ENCODE assay signal across 18 cellular contexts in the genomic region with DNA sequence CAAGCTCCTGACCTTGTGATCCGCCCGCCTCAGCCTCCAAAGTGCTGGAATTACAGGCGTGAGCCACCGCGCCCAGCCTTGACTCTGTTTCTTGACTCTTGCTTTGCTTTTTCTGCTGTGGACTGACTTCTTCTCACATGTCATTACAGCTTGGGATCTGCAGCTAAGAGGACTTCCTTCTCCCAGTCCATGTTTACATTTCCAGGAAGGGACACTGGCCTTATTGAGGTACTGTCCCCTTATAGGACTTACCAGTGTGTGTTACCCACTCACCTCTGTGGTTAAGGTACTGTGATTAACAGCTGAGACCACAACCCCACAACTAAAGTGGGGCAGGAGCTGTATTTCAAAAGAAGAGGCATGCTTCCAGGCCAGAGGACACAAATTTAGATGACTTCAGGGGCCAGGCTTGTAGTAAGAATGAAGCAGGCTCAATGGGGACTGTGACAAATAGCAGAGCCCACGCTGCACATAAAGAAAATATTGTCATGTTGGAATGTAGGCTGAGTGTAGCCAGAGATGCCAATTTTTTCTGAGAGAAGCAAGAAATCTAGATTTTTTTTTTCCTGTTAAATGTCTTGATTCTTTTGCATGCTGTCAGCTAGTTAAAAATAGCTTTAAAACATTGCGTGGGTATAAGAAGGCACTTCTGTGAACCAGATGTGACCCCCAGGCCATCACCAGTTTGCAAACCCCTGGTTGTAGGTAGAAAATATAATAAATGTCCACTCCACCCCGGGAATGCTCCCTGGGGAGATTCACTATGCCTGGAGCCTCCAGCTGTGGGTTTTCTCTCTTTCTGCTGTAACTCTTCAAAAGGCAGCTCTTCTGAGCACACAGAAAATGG.
DNase-seq lines count a peak whose midpoint lies in the region; ATAC-seq, FAIRE-seq and TF ChIP-seq lines count a peak whose summit lies in the region.
"Had no signal": no experiment of that assay in that cellular context is flagged by ENCODE, and none has a peak within 500 bp of the region (broad histone marks: within the 10 kb centered on the region; RNA-seq: fewer than 3 reads in every experiment).

No MANE protein-coding gene starts in this region.

- intact Hi-C loops in HepG2 (cut with micrococcal nuclease; ENCODE audit: unreplicated experiment), result no loop called here
- intact Hi-C loops in right lobe of liver (cut with DNase I), result no loop called here

- POLR2A ChIA-PET in HepG2 (lab: Yijun Ruan, JAX), result no interaction called here

- peaks cover 2% of the 10 kb centered on the region for H3K27me3 Mint-ChIP-seq in neural crest cell (ENCODE audit: low read depth)
- H3K27me3 Mint-ChIP-seq: activated CD8-positive, alpha-beta T cell treated with anti-CD3 and anti-CD28 coated beads for 36 hours had no signal

- WGBS in HepG2 (ENCODE audit: low lambda C conversion rate), result 94% methylated on average over 8 of the region's 8 CpGs
- 70% methylated on average over 5 of the region's 8 CpGs for WGBS in right lobe of liver (ENCODE audit: insufficient coverage, low coverage, low lambda C conversion rate, missing lambda C conversion rate)

- H3K79me2 ChIP-seq in HepG2 (ENCODE audit: insufficient read depth, low read length), result no peaks in the 10 kb centered on the region

- TF ChIP-seq EP300 in HepG2 (IDR thresholded peaks at IDR 0.05; ENCODE audit: low read depth in 2 of 2, low read length in 2 of 2) (no peak), HepG2 (CRISPR knock-in tag; IDR thresholded peaks at IDR 0.05; ENCODE audit: borderline replicate concordance) (no peak)

- CTCF ChIA-PET in HepG2 (lab: Yijun Ruan, JAX; ENCODE audit: low intra/inter-chr PET ratio, low total read pairs), result no interaction called here

- peak overlapping the region; percentile 77 for H3K9ac ChIP-seq in HepG2 (ENCODE audit: insufficient read depth, low read depth, low read length)

- peak overlapping the region; percentile 76 for H3K27ac Mint-ChIP-seq in neural crest cell (ENCODE audit: unreplicated experiment)
- H3K27ac Mint-ChIP-seq: activated CD8-positive, alpha-beta T cell treated with anti-CD3 and anti-CD28 coated beads for 36 hours; activated T-helper 2 cell treated with anti-CD3 and anti-CD28 coated beads, Interferon-gamma antibody, Interleukin-2, Interleukin-4, amounts not matched to agents 10 μg/mL and 5 μg/mL and 100 μg/mL, durations not matched to agents 14 hours and 24 hours and 36 hours had no signal

- peaks cover 58% of the 10 kb centered on the region for H3K4me1 ChIP-seq in HepG2 (ENCODE audit: insufficient read depth, low read length)
- peaks cover 0 to 5% (median 2%) of the 10 kb centered on the region in 4 donors for H3K4me1 ChIP-seq in right lobe of liver

- no peak for TF ChIP-seq POLR2A in HepG2 (IDR thresholded peaks at IDR 0.05; ENCODE audit: insufficient read depth in 1 of 2, low read depth in 2 of 2, low read length in 2 of 2)
- TF ChIP-seq POLR2A in right lobe of liver (IDR thresholded peaks at IDR 0.05), result no peak

- no TSS peak for BruUV-seq in HepG2 (replicated peaks; lab: Mats Ljungman, UMichigan)

- in situ Hi-C loops in HepG2 (cut with HindIII; ENCODE audit: extremely low pct_ligation_motif_present, low pct_unique_long_range_greater_than_20kb), result no loop called here

- H3K4me1 Mint-ChIP-seq in neural crest cell, result peaks cover 6% of the 10 kb centered on the region

- no peaks in the 10 kb centered on the region for H3K36me3 ChIP-seq in HepG2 (replicated peaks in 1 of 2; ENCODE audit: control insufficient read depth in 1 of 2, insufficient read depth in 2 of 2, low read length in 2 of 2)
- no peaks in the 10 kb centered on the region for H3K36me3 ChIP-seq in right lobe of liver
- H3K36me3 ChIP-seq: suprapubic skin had no signal

- H3K27ac ChIP-seq in HepG2 (ENCODE audit: extremely low read length, insufficient read depth, low read length) (peak overlapping the region; percentile 96), right lobe of liver (no peak overlapping the region)
- H3K27ac ChIP-seq: suprapubic skin had no signal

- H2AFZ ChIP-seq in HepG2 (ENCODE audit: low read length), result no peak overlapping the region

- TF ChIP-seq CTCF in HepG2 (CRISPR knock-in tag; IDR thresholded peaks at IDR 0.05) (no peak), right lobe of liver (IDR thresholded peaks at IDR 0.05) (no peak), neural crest cell (conservative IDR thresholded peaks at IDR 0.05) (no peak)

- H3K9me3 ChIP-seq in HepG2 (ENCODE audit: low read length) (no peaks in the 10 kb centered on the region), right lobe of liver (no peaks in the 10 kb centered on the region)
- H3K9me3 ChIP-seq: suprapubic skin had no signal

- no peak for ATAC-seq in HepG2
- no peak for ATAC-seq in right lobe of liver
- no peak for ATAC-seq in GM19455 (IDR thresholded peaks at IDR 0.05; ENCODE audit: unreplicated experiment)
- no peak for ATAC-seq in GM21381 (IDR thresholded peaks at IDR 0.05; ENCODE audit: unreplicated experiment)
- ATAC-seq: activated CD8-positive, alpha-beta T cell treated with anti-CD3 and anti-CD28 coated beads for 36 hours had no signal

- TF ChIP-seq RAD21 in HepG2 (CRISPR knock-in tag; IDR thresholded peaks at IDR 0.05), result no peak

- H3K27me3 ChIP-seq in HepG2 (ENCODE audit: control insufficient read depth in 1 of 2, insufficient read depth in 2 of 2, low read length in 2 of 2) (no peaks in the 10 kb centered on the region), right lobe of liver (no peaks in the 10 kb centered on the region)
- H3K27me3 ChIP-seq: suprapubic skin had no signal

- H3K4me3 ChIP-seq in HepG2 (replicated peaks in 1 of 3; ENCODE audit: insufficient read depth in 1 of 3, low read depth in 2 of 3, low read length in 3 of 3) (no peak overlapping the region), right lobe of liver (no peak overlapping the region)
- H3K4me3 ChIP-seq: suprapubic skin had no signal

- H3K4me2 ChIP-seq in HepG2 (ENCODE audit: low read depth, low read length), result peak overlapping the region; percentile 89

- H3K9me3 Mint-ChIP-seq in neural crest cell, result peaks cover 2% of the 10 kb centered on the region

- no peaks in the 10 kb centered on the region for H3K36me3 Mint-ChIP-seq in neural crest cell (ENCODE audit: low read depth)

- FAIRE-seq in HepG2 (lab: Jason Lieb, UNC) (no peak), endometrium (lab: Jason Lieb, UNC) (peak; percentile 43)
- FAIRE-seq: G401.6, islet of Langerhans had no signal

- no peak for DNase-seq in HepG2 (ENCODE audit: low spot score)
- no peak for DNase-seq in right lobe of liver
- no peak for DNase-seq in neural crest cell (ENCODE audit: low read depth, low spot score)
- DNase-seq in RKO (ENCODE audit: low spot score), result no peak
- no peak for DNase-seq in NCI-H128 (lab: John Stamatoyannopoulos, UW; ENCODE audit: unreplicated experiment)
- DNase-seq: activated CD8-positive, alpha-beta T cell treated with anti-CD3 and anti-CD28 coated beads for 36 hours; Calu3; NCI-H1930; NCI-H524; OCI-M1; posterior cingulate gyrus had no signal

- H4K20me1 ChIP-seq in HepG2 (ENCODE audit: insufficient read depth, low read length), result no peaks in the 10 kb centered on the region

- no peak overlapping the region for H3K4me3 Mint-ChIP-seq in neural crest cell
- H3K4me3 Mint-ChIP-seq: activated CD8-positive, alpha-beta T cell treated with anti-CD3 and anti-CD28 coated beads for 36 hours had no signal

TF ChIP-seq in HepG2, 621 proteins besides CTCF, POLR2A, EP300 and RAD21 (continues in another document):
- TF ChIP-seq FOXA3 (CRISPR knock-in tag; IDR thresholded peaks at IDR 0.05) (peak; percentile 77), MYNN (CRISPR knock-in tag; IDR thresholded peaks at IDR 0.05; ENCODE audit: low read depth) (no peak)
- TF ChIP-seq, protein P1, sequence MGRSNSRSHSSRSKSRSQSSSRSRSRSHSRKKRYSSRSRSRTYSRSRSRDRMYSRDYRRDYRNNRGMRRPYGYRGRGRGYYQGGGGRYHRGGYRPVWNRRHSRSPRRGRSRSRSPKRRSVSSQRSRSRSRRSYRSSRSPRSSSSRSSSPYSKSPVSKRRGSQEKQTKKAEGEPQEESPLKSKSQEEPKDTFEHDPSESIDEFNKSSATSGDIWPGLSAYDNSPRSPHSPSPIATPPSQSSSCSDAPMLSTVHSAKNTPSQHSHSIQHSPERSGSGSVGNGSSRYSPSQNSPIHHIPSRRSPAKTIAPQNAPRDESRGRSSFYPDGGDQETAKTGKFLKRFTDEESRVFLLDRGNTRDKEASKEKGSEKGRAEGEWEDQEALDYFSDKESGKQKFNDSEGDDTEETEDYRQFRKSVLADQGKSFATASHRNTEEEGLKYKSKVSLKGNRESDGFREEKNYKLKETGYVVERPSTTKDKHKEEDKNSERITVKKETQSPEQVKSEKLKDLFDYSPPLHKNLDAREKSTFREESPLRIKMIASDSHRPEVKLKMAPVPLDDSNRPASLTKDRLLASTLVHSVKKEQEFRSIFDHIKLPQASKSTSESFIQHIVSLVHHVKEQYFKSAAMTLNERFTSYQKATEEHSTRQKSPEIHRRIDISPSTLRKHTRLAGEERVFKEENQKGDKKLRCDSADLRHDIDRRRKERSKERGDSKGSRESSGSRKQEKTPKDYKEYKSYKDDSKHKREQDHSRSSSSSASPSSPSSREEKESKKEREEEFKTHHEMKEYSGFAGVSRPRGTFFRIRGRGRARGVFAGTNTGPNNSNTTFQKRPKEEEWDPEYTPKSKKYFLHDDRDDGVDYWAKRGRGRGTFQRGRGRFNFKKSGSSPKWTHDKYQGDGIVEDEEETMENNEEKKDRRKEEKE (IDR thresholded peaks at IDR 0.05), result no peak
